Comparison of ENCODE assay signal across 27 cellular contexts in the genomic region with DNA sequence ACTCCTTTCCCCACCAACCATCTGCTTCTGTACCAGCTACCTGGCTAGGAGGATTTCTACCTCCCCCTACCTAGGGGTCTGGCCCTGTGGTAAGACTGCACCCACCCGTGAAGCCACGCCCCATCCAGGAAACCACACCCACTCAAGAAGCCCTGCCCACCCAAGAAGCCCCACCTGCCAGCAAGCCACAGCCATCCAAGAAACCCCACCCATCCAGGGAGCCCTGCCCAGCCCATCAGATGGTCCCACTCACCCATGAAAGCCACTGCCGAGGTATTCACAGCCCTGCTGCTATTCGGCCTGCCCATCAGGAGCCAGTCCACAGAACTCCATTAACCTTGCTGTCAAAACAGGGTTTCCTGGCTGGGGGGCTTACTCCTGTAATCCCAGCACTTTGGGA. TPM values are rescaled to one million over a fixed set of nuclear protein-coding genes. Genes with fewer than 3 reads are reported as not detected.
DNase-seq lines count a peak whose midpoint lies in the region; ATAC-seq and TF ChIP-seq lines count a peak whose summit lies in the region.
"Had no signal": no experiment of that assay in that cellular context is flagged by ENCODE, and none has a peak within 500 bp of the region (broad histone marks: within the 10 kb centered on the region; RNA-seq: fewer than 3 reads in every experiment).

No MANE protein-coding gene starts in this region.

- H3K9me3 ChIP-seq in Caco-2 (peaks cover 31% of the 10 kb centered on the region), HCT116 (ENCODE audit: control insufficient read depth in 1 of 2, insufficient read depth in 1 of 2, low read depth in 1 of 2, low read length in 2 of 2) (no peaks in the 10 kb centered on the region), PC-9 (ENCODE audit: insufficient read depth, low read depth) (no peaks in the 10 kb centered on the region), thyroid gland (no peaks in the 10 kb centered on the region), GM23248 (ENCODE audit: low read depth) (no peaks in the 10 kb centered on the region)

- H4K20me1 ChIP-seq in HCT116 (ENCODE audit: insufficient read depth) = no peaks in the 10 kb centered on the region
- H4K20me1 ChIP-seq in PC-9 (ENCODE audit: insufficient read depth) = no peaks in the 10 kb centered on the region
- no peaks in the 10 kb centered on the region for H4K20me1 ChIP-seq in GM23248 (ENCODE audit: insufficient read depth)

- H3K27ac ChIP-seq in HCT116 (ENCODE audit: low read depth, low read length) (no peak overlapping the region), PC-9 (no peak overlapping the region), thyroid gland (no peak overlapping the region), GM23248 (no peak overlapping the region)
- H3K27ac ChIP-seq: A549, RWPE1, SK-N-MC had no signal

- H3K4me2 ChIP-seq in HCT116 (ENCODE audit: low read length) = no peak overlapping the region
- no peak overlapping the region for H3K4me2 ChIP-seq in PC-9
- no peak overlapping the region for H3K4me2 ChIP-seq in GM23248 (ENCODE audit: unreplicated experiment)
- H3K4me2 ChIP-seq: A549 had no signal

- H2AFZ ChIP-seq in HCT116 (ENCODE audit: low read depth, low read length, poor library complexity, severe bottlenecking) = no peak overlapping the region
- H2AFZ ChIP-seq in PC-9 = no peak overlapping the region
- no peak overlapping the region for H2AFZ ChIP-seq in GM23248

- H3K27ac Mint-ChIP-seq in Caco-2 (ENCODE audit: unreplicated experiment) = peak overlapping the region; percentile 39
- H3K27ac Mint-ChIP-seq: CD4-positive, alpha-beta memory T cell had no signal

- peaks cover 6% of the 10 kb centered on the region for H3F3A ChIP-seq in PC-9 (ENCODE audit: insufficient read depth, low read depth)
- no peaks in the 10 kb centered on the region for H3F3A ChIP-seq in GM23248 (ENCODE audit: insufficient read depth)

- H3K4me3 ChIP-seq in Caco-2 (ENCODE audit: low read depth, low read length) (no peak overlapping the region), HCT116 (replicated peaks in 1 of 2; ENCODE audit: low read depth in 1 of 2, low read length in 2 of 2) (no peak overlapping the region), PC-9 (no peak overlapping the region), thyroid gland (replicated peaks in 1 of 3) (no peak overlapping the region), GM23248 (no peak overlapping the region)
- H3K4me3 ChIP-seq: A549, SK-N-MC had no signal

- H3K36me3 ChIP-seq in Caco-2 (ENCODE audit: control insufficient read depth, insufficient read depth, low read length) (no peaks in the 10 kb centered on the region), HCT116 (ENCODE audit: control insufficient read depth in 1 of 2, insufficient read depth in 2 of 2, low read length in 2 of 2) (no peaks in the 10 kb centered on the region), PC-9 (ENCODE audit: low read depth) (no peaks in the 10 kb centered on the region), thyroid gland (no peaks in the 10 kb centered on the region), GM23248 (ENCODE audit: low read depth) (no peaks in the 10 kb centered on the region)

- H3K4me3 Mint-ChIP-seq in Caco-2 (ENCODE audit: unreplicated experiment) = no peak overlapping the region
- H3K4me3 Mint-ChIP-seq: CD4-positive, alpha-beta memory T cell had no signal

- H3K79me2 ChIP-seq in HCT116 (ENCODE audit: insufficient read depth, low read length) (no peaks in the 10 kb centered on the region), PC-9 (ENCODE audit: low read depth) (no peaks in the 10 kb centered on the region), GM23248 (ENCODE audit: insufficient read depth) (no peaks in the 10 kb centered on the region)

- WGBS in thyroid gland, 2 donors = 53 to 72% methylated on average over 4 of the region's 4 CpGs
- WGBS in GM23248 (ENCODE audit: low coverage in 1 of 2, low lambda C conversion rate in 2 of 2, missing lambda C conversion rate in 2 of 2), 2 experiments = 44 to 47% methylated on average over 4 of the region's 4 CpGs

- peaks cover 19% of the 10 kb centered on the region for H3K4me1 Mint-ChIP-seq in Caco-2 (ENCODE audit: low read depth, unreplicated experiment)
- H3K4me1 Mint-ChIP-seq: CD4-positive, alpha-beta memory T cell had no signal

- TF ChIP-seq POLR2A in HCT116 (IDR thresholded peaks at IDR 0.05; ENCODE audit: borderline replicate concordance, extremely low read depth, insufficient read depth, insufficient read length) = no peak
- TF ChIP-seq POLR2A in thyroid gland (IDR thresholded peaks at IDR 0.05) = no peak

- no peak for TF ChIP-seq RAD21 in HCT116 (IDR thresholded peaks at IDR 0.05; ENCODE audit: low read depth)

- intact Hi-C loops in Caco-2 (cut with micrococcal nuclease; ENCODE audit: unreplicated experiment) = loop anchor here (2.0 kb wide), 1 partner anchor 37 kb away; no protein-coding TSS in a partner anchor
- intact Hi-C loops in HCT116 (cut with micrococcal nuclease) = no loop called here
- intact Hi-C loops in PC-9 (cut with micrococcal nuclease; ENCODE audit: unreplicated experiment) = no loop called here
- intact Hi-C loops in thyroid gland (cut with DNase I) = no loop called here

- H3K27me3 ChIP-seq in Caco-2 (replicated peaks; ENCODE audit: control insufficient read depth, insufficient read depth, low read length) (no peaks in the 10 kb centered on the region), HCT116 (ENCODE audit: insufficient read depth, low read length) (no peaks in the 10 kb centered on the region), PC-9 (ENCODE audit: insufficient read depth, low read depth) (0 out of 2 replicates have a peak, but pooled peaks cover 6% of the 10 kb centered on the region), thyroid gland (no peaks in the 10 kb centered on the region), GM23248 (replicated peaks; ENCODE audit: insufficient read depth) (peaks cover 30% of the 10 kb centered on the region)

- TF ChIP-seq CTCF in Caco-2 (IDR thresholded peaks at IDR 0.05; ENCODE audit: insufficient read depth in 1 of 2, low read depth in 1 of 2, low read length in 1 of 2, severe bottlenecking in 1 of 2, unreplicated experiment in 1 of 2) = no peak
- no peak for TF ChIP-seq CTCF in HCT116 (IDR thresholded peaks at IDR 0.05 in 2 of 3, conservative IDR thresholded peaks at IDR 0.05 in 1 of 3; ENCODE audit: borderline replicate concordance in 1 of 3, insufficient read depth in 1 of 3, low read depth in 2 of 3, low read length in 2 of 3)
- no peak for TF ChIP-seq CTCF in PC-9 (conservative IDR thresholded peaks at IDR 0.05)
- TF ChIP-seq CTCF in thyroid gland (IDR thresholded peaks at IDR 0.05) = no peak

- RAD21 ChIA-PET in HCT116 (lab: Charles Lee; ENCODE audit: low non-redundant PET in 1 of 2, low total read pairs in 2 of 2, uncharacterized antibody in 2 of 2, unreplicated experiment in 2 of 2) = no interaction called here

- H3K9ac ChIP-seq in HCT116 (ENCODE audit: low read length) (no peak overlapping the region), GM23248 (no peak overlapping the region)

- H3K36me3 Mint-ChIP-seq in Caco-2 (ENCODE audit: insufficient read depth, unreplicated experiment) = peaks cover 29% of the 10 kb centered on the region

- ATAC-seq in HCT116 = peak; percentile 96

- no TSS peak for BruUV-seq in Caco-2 (replicated peaks; lab: Mats Ljungman, UMichigan)
- no TSS peak for BruUV-seq in HCT116 (replicated peaks; lab: Mats Ljungman, UMichigan)
- no TSS peak for BruUV-seq in PC-9 (replicated peaks; lab: Mats Ljungman, UMichigan)

- H3K4me1 ChIP-seq in Caco-2 (peaks cover 37% of the 10 kb centered on the region), HCT116 (ENCODE audit: control insufficient read depth in 1 of 2, insufficient read depth in 2 of 2, low read length in 2 of 2) (peaks cover 6 to 16% of the 10 kb centered on the region in 2 experiments; a peak in 3 of 4 replicates), PC-9 (replicated peaks; ENCODE audit: insufficient read depth) (peaks cover 24% of the 10 kb centered on the region), thyroid gland (no peaks in the 10 kb centered on the region), GM23248 (ENCODE audit: insufficient read depth) (no peaks in the 10 kb centered on the region)
- H3K4me1 ChIP-seq: A549 had no signal

- in situ Hi-C loops in SK-MEL-5 (cut with HindIII; ENCODE audit: low pct_unique_long_range_greater_than_20kb, low sequenced_read_pairs) = no loop called here
- in situ Hi-C loops in GM23248 (cut with MboI) = no loop called here

- H3K9me3 Mint-ChIP-seq in Caco-2 (ENCODE audit: unreplicated experiment) = peaks cover 26% of the 10 kb centered on the region

- POLR2A ChIA-PET in Caco-2 (lab: Charles Lee) (no interaction called here), HCT116 (lab: Charles Lee) (no interaction called here), PC-9 (lab: Charles Lee; ENCODE audit: unreplicated experiment) (no interaction called here)

- DNase-seq in Caco-2 (peak in 1 of 2 experiments; percentile 44), HCT116 (ENCODE audit: low read depth, low spot score) (no peak), SK-MEL-5 (ENCODE audit: low read depth, low spot score) (peak; percentile 28), iPS-NIHi7 (ENCODE audit: extremely low spot score) (peak; percentile 44), ureter (ENCODE audit: low spot score) (no peak), PC-9 (no peak), thyroid gland (no peak), GM23248 (no peak)
- DNase-seq: C1 segment of cervical spinal cord; Calu3; CD4-positive, alpha-beta memory T cell; GOT3; HCEC 1CT; Kasumi-1; NCI-H1105; NCI-H1436 treated with DMSO at 0.1 percent for 48 hours; NCI-H187 treated with DMSO at 0.1 percent for 48 hours; NCI-H2171 treated with DMSO at 0.1 percent for 48 hours; NCI-H345; NCI-H510A treated with DMSO at 0.1 percent for 48 hours; NCI-H748 treated with DMSO at 0.1 percent for 48 hours; SHP77 treated with DMSO at 0.1 percent for 48 hours had no signal

- H3K9me2 ChIP-seq in HCT116 (ENCODE audit: insufficient read depth) (no peaks in the 10 kb centered on the region), PC-9 (ENCODE audit: insufficient read depth) (no peaks in the 10 kb centered on the region), GM23248 (ENCODE audit: insufficient read depth) (no peaks in the 10 kb centered on the region)

- CTCF ChIA-PET in Caco-2 (lab: Charles Lee) (no interaction called here), HCT116 (lab: Charles Lee) (no interaction called here), PC-9 (lab: Charles Lee) (no interaction called here)

- H3K27me3 Mint-ChIP-seq in Caco-2 (ENCODE audit: insufficient read depth, unreplicated experiment) = no peaks in the 10 kb centered on the region

RNA-seq across cellular contexts. Expression of a gene that starts 15.6 kb away (rescaled TPM):
- total RNA-seq in Caco-2 (2022) = 25.1 and 27.0 TPM in 2 replicates
- 30.8 TPM for total RNA-seq in HCT116 (2021; ENCODE audit: unreplicated experiment)
- polyA plus RNA-seq in HCT116 (2012) = 42.8 and 46.1 TPM in 2 replicates
- not detected in 2 replicates for total RNA-seq in SK-MEL-5 (2014; rRNA removed; shearing (Covaris generic))
- 0.10 and 0.92 TPM in 2 replicates for polyA plus RNA-seq in SK-MEL-5 (2015; cell fraction: cytosol; rRNA removed)
- not detected in 2 replicates for polyA plus RNA-seq in SK-MEL-5 (2015; cell fraction: nucleus; rRNA removed)
- 2.1 TPM for total RNA-seq in ureter
- total RNA-seq in PC-9 (2021) = 0.90 and 1.1 TPM in 2 replicates
- under 1 TPM; under 0.01 to 0.29 (median 0.22) TPM for total RNA-seq in thyroid gland
- not detected in 2 replicates for total RNA-seq in GM23248 (2014; rRNA removed; shearing (Covaris generic))
- not detected in 2 replicates for polyA plus RNA-seq in GM23248 (2016; fragmentation: Nextera tagmentation; extraction: Ambion mirVana)
- total RNA-seq: CD4-positive, alpha-beta memory T cell; M059J; T-helper 1 cell treated with Interleukin-12 subunit alpha and Interleukin-12 subunit beta and Interleukin-4 antibody, amounts not matched to agents 30 ng/mL and 1 ng/mL, for 36 hours had no signal
- polyA plus RNA-seq: CD4-positive, alpha-beta memory T cell had no signal

RNA-seq across cellular contexts. Expression of a gene that starts 35.6 kb away (rescaled TPM):
- 0.16 and 0.49 TPM in 2 replicates for total RNA-seq in Caco-2 (2022)
- total RNA-seq in HCT116 (2021; ENCODE audit: unreplicated experiment) = 0.64 TPM
- polyA plus RNA-seq in HCT116 (2012) = 0.99 and 1.4 TPM in 2 replicates
- not detected in 2 replicates for total RNA-seq in SK-MEL-5 (2014; rRNA removed; shearing (Covaris generic))
- polyA plus RNA-seq in SK-MEL-5 (2015; cell fraction: cytosol; rRNA removed) = not detected in 2 replicates
- polyA plus RNA-seq in SK-MEL-5 (2015; cell fraction: nucleus; rRNA removed) = not detected in 2 replicates
- total RNA-seq in ureter = 2.1 TPM
- 1.4 and 3.8 TPM in 2 replicates for total RNA-seq in PC-9 (2021)
- total RNA-seq in thyroid gland = not detected
- 0.54 and 1.5 TPM in 2 replicates for total RNA-seq in GM23248 (2014; rRNA removed; shearing (Covaris generic))
- 1.0 and 1.3 TPM in 2 replicates for polyA plus RNA-seq in GM23248 (2016; fragmentation: Nextera tagmentation; extraction: Ambion mirVana)
- total RNA-seq: CD4-positive, alpha-beta memory T cell; T-helper 1 cell treated with Interleukin-12 subunit alpha and Interleukin-12 subunit beta and Interleukin-4 antibody, amounts not matched to agents 30 ng/mL and 1 ng/mL, for 36 hours had no signal

RNA-seq across cellular contexts. Expression of a gene that starts 38.0 kb away (rescaled TPM):
- 16.5 and 19.0 TPM in 2 replicates for total RNA-seq in Caco-2 (2022)
- total RNA-seq in HCT116 (2021; ENCODE audit: unreplicated experiment) = 1.8 TPM
- 0.57 and 0.86 TPM in 2 replicates for polyA plus RNA-seq in HCT116 (2012)
- 1.5 and 1.8 TPM in 2 replicates for total RNA-seq in SK-MEL-5 (2014; rRNA removed; shearing (Covaris generic))
- 11.0 TPM in 2 replicates for polyA plus RNA-seq in SK-MEL-5 (2015; cell fraction: cytosol; rRNA removed)
- 23.2 and 32.6 TPM in 2 replicates for polyA plus RNA-seq in SK-MEL-5 (2015; cell fraction: nucleus; rRNA removed)
- 4.0 TPM for total RNA-seq in ureter
- 0.28 and 0.35 TPM in 2 replicates for total RNA-seq in PC-9 (2021)
- total RNA-seq in thyroid gland = 1 to 10 TPM; 1.0 to 4.8 (median 1.8) TPM
- total RNA-seq in GM23248 (2014; rRNA removed; shearing (Covaris generic)) = not detected in 2 replicates
- 0.14 TPM in 1 of 2 replicates, not detected in the other for polyA plus RNA-seq in GM23248 (2016; fragmentation: Nextera tagmentation; extraction: Ambion mirVana)
- total RNA-seq: CD4-positive, alpha-beta memory T cell; M059J had no signal
- polyA plus RNA-seq: CD4-positive, alpha-beta memory T cell had no signal

RNA-seq across cellular contexts. Expression of a gene that starts 44.2 kb away (rescaled TPM):
- total RNA-seq in Caco-2 (2022) = 4.6 and 5.3 TPM in 2 replicates
- total RNA-seq in HCT116 (2021; ENCODE audit: unreplicated experiment) = 5.6 TPM
- polyA plus RNA-seq in HCT116 (2012) = 2.4 and 3.1 TPM in 2 replicates
- total RNA-seq in SK-MEL-5 (2014; rRNA removed; shearing (Covaris generic)) = 14.2 and 14.5 TPM in 2 replicates
- 12.0 and 13.0 TPM in 2 replicates for polyA plus RNA-seq in SK-MEL-5 (2015; cell fraction: cytosol; rRNA removed)
- polyA plus RNA-seq in SK-MEL-5 (2015; cell fraction: nucleus; rRNA removed) = 13.5 and 24.4 TPM in 2 replicates
- total RNA-seq in ureter = 4.6 TPM
- 2.7 and 2.8 TPM in 2 replicates for total RNA-seq in PC-9 (2021)
- 10 to 100 TPM in 1 of 4 donors, 1 to 10 TPM in 3; 7.4 to 10.4 (median 8.9) TPM for total RNA-seq in thyroid gland
- 6.7 and 9.9 TPM in 2 replicates for total RNA-seq in GM23248 (2014; rRNA removed; shearing (Covaris generic))
- 4.3 and 5.1 TPM in 2 replicates for polyA plus RNA-seq in GM23248 (2016; fragmentation: Nextera tagmentation; extraction: Ambion mirVana)

RNA-seq across cellular contexts. Expression of a gene that starts 58.8 kb away (rescaled TPM):
- total RNA-seq in Caco-2 (2022) (211 and 243 TPM in 2 replicates), HCT116 (2021; ENCODE audit: unreplicated experiment) (252 TPM), ureter (133 TPM), PC-9 (2021) (116 and 144 TPM in 2 replicates), thyroid gland (100 to 1,000 TPM in 1 of 4 donors, 10 to 100 TPM in 3; 62.5 to 109 (median 93.2) TPM)
- polyA plus RNA-seq in HCT116 (2012) = 143 and 146 TPM in 2 replicates
- 42.2 and 49.8 TPM in 2 replicates for total RNA-seq in SK-MEL-5 (2014; rRNA removed; shearing (Covaris generic))
- polyA plus RNA-seq in SK-MEL-5 (2015; cell fraction: cytosol; rRNA removed) = 107 and 113 TPM in 2 replicates
- 655 and 710 TPM in 2 replicates for polyA plus RNA-seq in SK-MEL-5 (2015; cell fraction: nucleus; rRNA removed)
- total RNA-seq in GM23248 (2014; rRNA removed; shearing (Covaris generic)) = 57.1 and 58.9 TPM in 2 replicates
- polyA plus RNA-seq in GM23248 (2016; fragmentation: Nextera tagmentation; extraction: Ambion mirVana) = 74.8 and 74.9 TPM in 2 replicates

Comparison
In these comparisons a context has a peak if more than half of its experiments do, and no peak if none do; other contexts are left out.
1. DNase-seq: peak in SK-MEL-5 (single experiment) and iPS-NIHi7 (single experiment); none in HCT116 (single experiment), ureter (single experiment), PC-9 (0 of 2), thyroid gland (0 of 2) and GM23248 (single experiment).